ENCODE assay signal across 8 cellular contexts in the genomic region with DNA sequence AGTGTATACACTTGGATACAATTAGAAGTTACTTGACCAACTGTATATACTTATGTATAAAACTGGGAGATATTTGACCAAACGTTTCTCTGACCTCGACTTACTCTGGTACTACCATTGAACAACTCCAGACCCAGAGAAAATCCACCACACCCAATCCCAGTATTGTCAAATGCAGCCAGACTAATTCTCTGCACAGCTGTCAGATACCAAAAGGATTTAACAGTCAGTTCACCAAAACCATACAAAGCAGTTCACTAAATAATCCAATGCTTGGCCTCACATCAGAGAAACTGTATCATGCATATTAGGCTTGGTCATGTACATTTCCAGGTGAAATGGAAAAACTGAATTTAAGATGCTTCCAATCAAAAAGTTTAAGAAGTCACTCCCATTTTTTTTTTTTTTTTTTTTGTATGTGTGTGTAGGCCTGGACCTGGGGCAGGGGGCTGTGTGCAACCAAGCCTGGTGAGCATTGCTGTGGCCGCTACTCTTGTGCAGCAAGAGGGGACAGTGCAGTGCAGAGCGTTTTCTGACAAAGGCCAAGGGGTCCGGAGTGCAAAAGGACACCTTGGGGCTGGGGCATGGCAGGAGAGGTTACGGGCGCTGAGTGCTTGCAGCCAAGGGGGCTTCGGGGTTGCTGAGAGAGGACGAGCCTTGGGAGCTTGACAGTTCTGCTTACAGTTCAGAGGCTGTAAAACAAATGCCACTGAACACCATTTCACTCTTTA. TPM values are rescaled to one million over a fixed set of nuclear protein-coding genes. Genes with fewer than 3 reads are reported as not detected.
A peak's percentile ranks its signal among the peaks of the same experiment; 100 is the strongest.
DNase-seq lines count a peak whose midpoint lies in the region; ATAC-seq, FAIRE-seq and TF ChIP-seq lines count a peak whose summit lies in the region.

No MANE protein-coding gene starts in this region.

- H3K27ac Mint-ChIP-seq in T-helper 1 cell treated with Interleukin-12 subunit alpha and Interleukin-12 subunit beta and Interleukin-4 antibody, amounts not matched to agents 30 μg/mL and 1 μg/mL, for 36 hours = peak overlapping the region; percentile 78
- H3K27ac Mint-ChIP-seq in activated T-helper 17 cell treated with anti-CD3 and anti-CD28 coated beads, Interleukin-2, amount 50 U/mL, for 72 hours = peak overlapping the region; percentile 95

- peak overlapping the region; percentile 98 for H3K4me3 Mint-ChIP-seq in T-helper 1 cell treated with Interleukin-12 subunit alpha and Interleukin-12 subunit beta and Interleukin-4 antibody, amounts not matched to agents 30 μg/mL and 1 μg/mL, for 36 hours
- H3K4me3 Mint-ChIP-seq in activated T-helper 17 cell treated with anti-CD3 and anti-CD28 coated beads, Interleukin-2, amount 50 U/mL, for 72 hours = peak overlapping the region; percentile 94

- peaks cover 4% of the 10 kb centered on the region for H4K20me1 ChIP-seq in keratinocyte (ENCODE audit: control insufficient read depth, extremely low read depth, insufficient read depth, low read length)

- dilution Hi-C loops in keratinocyte (cut with MboI; ENCODE audit: extremely low pct_ligation_motif_present, low sequenced_read_pairs) = no loop called here

- no peaks in the 10 kb centered on the region for H3K27me3 Mint-ChIP-seq in T-helper 1 cell treated with Interleukin-12 subunit alpha and Interleukin-12 subunit beta and Interleukin-4 antibody, amounts not matched to agents 30 μg/mL and 1 μg/mL, for 36 hours (ENCODE audit: low read depth)
- H3K27me3 Mint-ChIP-seq in activated T-helper 17 cell treated with anti-CD3 and anti-CD28 coated beads, Interleukin-2, amount 50 U/mL, for 72 hours = no peaks in the 10 kb centered on the region

- H3K4me1 ChIP-seq in keratinocyte (ENCODE audit: control insufficient read depth, extremely low read depth, insufficient read depth, low read length) (peaks cover 18% of the 10 kb centered on the region), suprapubic skin (peaks cover 49% of the 10 kb centered on the region)

- no peak for TF ChIP-seq POLR2A in suprapubic skin (IDR thresholded peaks at IDR 0.05)

- no peak for ATAC-seq in activated T-helper 17 cell treated with anti-CD3 and anti-CD28 coated beads, Interleukin-2, amount 50 U/mL, for 72 hours (replicated peaks)
- no peak for ATAC-seq in HG02642 (IDR thresholded peaks at IDR 0.05; ENCODE audit: poor library complexity, unreplicated experiment)

- no peaks in the 10 kb centered on the region for H3K36me3 Mint-ChIP-seq in T-helper 1 cell treated with Interleukin-12 subunit alpha and Interleukin-12 subunit beta and Interleukin-4 antibody, amounts not matched to agents 30 μg/mL and 1 μg/mL, for 36 hours (ENCODE audit: low read depth)
- peaks cover 40% of the 10 kb centered on the region for H3K36me3 Mint-ChIP-seq in activated T-helper 17 cell treated with anti-CD3 and anti-CD28 coated beads, Interleukin-2, amount 50 U/mL, for 72 hours (ENCODE audit: low read depth)

- H3K9ac ChIP-seq in keratinocyte (ENCODE audit: control insufficient read depth, extremely low read depth, insufficient read depth, low read length) = peak overlapping the region; percentile 89

- DNase-seq in T-helper 1 cell = no peak
- DNase-seq in keratinocyte (ENCODE audit: low read depth, low spot score) = no peak
- DNase-seq in suprapubic skin (ENCODE audit: low spot score in 2 of 2) = no peak
- DNase-seq in iPS-NIHi11 (ENCODE audit: low spot score) = no peak
- DNase-seq in NCI-H1694 (lab: John Stamatoyannopoulos, UW) = no peak

- H3K36me3 ChIP-seq in keratinocyte (ENCODE audit: control insufficient read depth in 2 of 2, extremely low read depth in 1 of 2, insufficient read depth in 2 of 2, low read length in 2 of 2) = peaks cover 0 to 2% of the 10 kb centered on the region in 2 experiments
- H3K36me3 ChIP-seq in suprapubic skin = no peaks in the 10 kb centered on the region

- TF ChIP-seq EP300 in suprapubic skin (IDR thresholded peaks at IDR 0.05) = no peak

- no peak overlapping the region for H2AFZ ChIP-seq in keratinocyte (ENCODE audit: control insufficient read depth, low read length)

- TF ChIP-seq CTCF in keratinocyte (optimal IDR thresholded peaks at IDR 0.05 in 1 of 3, IDR thresholded peaks at IDR 0.05 in 1 of 3, conservative IDR thresholded peaks at IDR 0.05 in 1 of 3; ENCODE audit: extremely low read depth in 1 of 3, insufficient read depth in 2 of 3, low read length in 3 of 3) (no peak), suprapubic skin (IDR thresholded peaks at IDR 0.05) (no peak)

- H3K27me3 ChIP-seq in keratinocyte (ENCODE audit: control insufficient read depth, extremely low read depth, insufficient read depth, low read length) (no peaks in the 10 kb centered on the region), suprapubic skin (no peaks in the 10 kb centered on the region)

- peak overlapping the region; percentile 75 for H3K4me2 ChIP-seq in keratinocyte (ENCODE audit: control insufficient read depth, extremely low read depth, insufficient read depth, low read depth, low read length)

- WGBS in suprapubic skin = 41% methylated on average over 9 of the region's 9 CpGs

- H3K4me1 Mint-ChIP-seq in T-helper 1 cell treated with Interleukin-12 subunit alpha and Interleukin-12 subunit beta and Interleukin-4 antibody, amounts not matched to agents 30 μg/mL and 1 μg/mL, for 36 hours (ENCODE audit: low read depth) = peaks cover 49% of the 10 kb centered on the region
- H3K4me1 Mint-ChIP-seq in activated T-helper 17 cell treated with anti-CD3 and anti-CD28 coated beads, Interleukin-2, amount 50 U/mL, for 72 hours = peaks cover 12% of the 10 kb centered on the region

- peak overlapping the region; percentile 92 for H3K27ac ChIP-seq in keratinocyte (ENCODE audit: control insufficient read depth, insufficient read depth, low read length)
- no peak overlapping the region for H3K27ac ChIP-seq in suprapubic skin

- FAIRE-seq in keratinocyte (lab: Jason Lieb, UNC) = no peak

- H3K9me3 ChIP-seq in keratinocyte (ENCODE audit: control insufficient read depth, low read depth, low read length) (no peaks in the 10 kb centered on the region), suprapubic skin (no peaks in the 10 kb centered on the region)

- H3K9me3 Mint-ChIP-seq in T-helper 1 cell treated with Interleukin-12 subunit alpha and Interleukin-12 subunit beta and Interleukin-4 antibody, amounts not matched to agents 30 μg/mL and 1 μg/mL, for 36 hours = no peaks in the 10 kb centered on the region
- no peaks in the 10 kb centered on the region for H3K9me3 Mint-ChIP-seq in activated T-helper 17 cell treated with anti-CD3 and anti-CD28 coated beads, Interleukin-2, amount 50 U/mL, for 72 hours

- peaks cover 62% of the 10 kb centered on the region for H3K79me2 ChIP-seq in keratinocyte (ENCODE audit: control insufficient read depth, insufficient read depth, low read length)

- no peaks in the 10 kb centered on the region for H3K9me1 ChIP-seq in keratinocyte (ENCODE audit: control insufficient read depth, extremely low read depth, insufficient read depth, low read length)

- H3K4me3 ChIP-seq in keratinocyte (ENCODE audit: control insufficient read depth in 2 of 3, extremely low read depth in 1 of 3, insufficient read depth in 2 of 3, low read depth in 1 of 3, low read length in 3 of 3) (peak overlapping the region; percentile 73 to 83 (median 81)), suprapubic skin (peak overlapping the region; percentile 69)

RNA-seq across cellular contexts. Expression of a gene that starts 1.4 kb away (rescaled TPM):
- total RNA-seq in activated T-helper 17 cell treated with anti-CD3 and anti-CD28 coated beads, Interleukin-2, amount 50 U/mL, for 72 hours = 10 to 100 TPM; 33.5 to 52.4 TPM
- polyA plus RNA-seq in keratinocyte = 26.2 to 40.8 TPM (median 26.2 TPM) in 3 replicates
- polyA plus RNA-seq in keratinocyte (2011; ENCODE audit: low read depth) = 22.5 TPM
- 20.0 and 40.9 TPM in 2 replicates for polyA plus RNA-seq in keratinocyte (2011; cell fraction: cytosol; rRNA removed)
- 23.8 and 33.7 TPM in 2 replicates for polyA plus RNA-seq in keratinocyte (2011; cell fraction: nucleus; rRNA removed)
- 24.4 and 30.9 TPM in 2 replicates for polyA plus RNA-seq in keratinocyte (2012; ENCODE audit: low replicate concordance)
- 6.8 to 37.2 TPM (median 19.4 TPM) in 3 replicates for polyA minus RNA-seq in keratinocyte
- polyA minus RNA-seq in keratinocyte (2011; cell fraction: cytosol; rRNA and poly(A)+ RNA removed) = 32.2 TPM
- polyA minus RNA-seq in keratinocyte (2011; cell fraction: nucleus; rRNA and poly(A)+ RNA removed) = 19.0 and 33.6 TPM in 2 replicates
- 10 to 100 TPM; 26.9 to 34.1 (median 31.3) TPM for total RNA-seq in suprapubic skin

RNA-seq across cellular contexts. Expression of a gene that starts 1.8 kb away (rescaled TPM):
- total RNA-seq in activated T-helper 17 cell treated with anti-CD3 and anti-CD28 coated beads, Interleukin-2, amount 50 U/mL, for 72 hours = 1 to 10 TPM; 1.4 to 1.8 TPM
- polyA plus RNA-seq in keratinocyte = 0.19 to 0.95 TPM (median 0.64 TPM) in 3 replicates
- polyA plus RNA-seq in keratinocyte (2011; ENCODE audit: low read depth) = 0.20 TPM
- polyA plus RNA-seq in keratinocyte (2011; cell fraction: cytosol; rRNA removed) = 0.45 and 0.62 TPM in 2 replicates
- polyA plus RNA-seq in keratinocyte (2011; cell fraction: nucleus; rRNA removed) = 0.36 and 0.56 TPM in 2 replicates
- polyA plus RNA-seq in keratinocyte (2012; ENCODE audit: low replicate concordance) = 0.51 and 1.0 TPM in 2 replicates
- polyA minus RNA-seq in keratinocyte = 0.23 to 0.90 TPM (median 0.53 TPM) in 3 replicates
- polyA minus RNA-seq in keratinocyte (2011; cell fraction: cytosol; rRNA and poly(A)+ RNA removed) = not detected
- 0.31 TPM in 1 of 2 replicates, not detected in the other for polyA minus RNA-seq in keratinocyte (2011; cell fraction: nucleus; rRNA and poly(A)+ RNA removed)
- total RNA-seq in suprapubic skin = under 1 TPM in 3 of 4 donors, not detected in 1; 0.64 to 0.97 (median 0.76) TPM
